ENCODE assay signal across 29 cellular contexts in genomic region chr11:20078846-20079245, GRCh38.
"Had no signal": no experiment of that assay in that cellular context is flagged by ENCODE, and none has a peak within 500 bp of the region (broad histone marks: within the 10 kb centered on the region; RNA-seq: fewer than 3 reads in every experiment).

No MANE protein-coding gene starts in this region.

- ATAC-seq: left colon; left lung; naive thymus-derived CD8-positive, alpha-beta T cell; pancreas; right cardiac atrium; sciatic nerve; stimulated activated naive CD8-positive, alpha-beta T cell treated with anti-CD3 and anti-CD28 coated beads, Interleukin-15, Interleukin-2, amounts not matched to agents 100 U/mL and 50 U/mL, for 24 hours had no signal

- H3K4me3 Mint-ChIP-seq: immature natural killer cell, nephron, neural crest cell had no signal

- H3K4me3 ChIP-seq: left lung, lung, pancreas, prostate gland, skin epidermis, stomach, testis, thyroid gland, transverse colon, upper lobe of left lung, vagina had no signal

- H3K27me3 ChIP-seq: left lung, pancreas, stomach, testis, thyroid gland, transverse colon, upper lobe of left lung, vagina had no signal

- DNase-seq: hypothalamus; immature natural killer cell; kidney; left colon; left lung; mesenchymal stem cell; naive thymus-derived CD8-positive, alpha-beta T cell; nucleus accumbens; pancreas; posterior cingulate gyrus; retina; right cardiac atrium; stimulated activated CD4-positive, alpha-beta T cell treated with anti-CD3 and anti-CD28 coated beads, Interleukin-12 subunit alpha, Interleukin-12 subunit beta, amount 100 ng/mL, for 4 hours; stimulated activated CD4-positive, alpha-beta T cell treated with anti-CD3 and anti-CD28 coated beads, Interleukin-15, amount 100 ng/mL, for 24 hours; stimulated activated CD4-positive, alpha-beta T cell treated with anti-CD3 and anti-CD28 coated beads, Interleukin-2, amount 100 ng/mL, for 24 hours; stimulated activated CD4-positive, alpha-beta T cell treated with anti-CD3 and anti-CD28 coated beads, Interleukin-4, amount 100 ng/mL, for 1 hour; stimulated activated naive CD8-positive, alpha-beta T cell treated with anti-CD3 and anti-CD28 coated beads, Interleukin-15, Interleukin-2, amounts not matched to agents 100 U/mL and 50 U/mL, for 24 hours; stomach; testis; thyroid gland; transverse colon; upper lobe of left lung had no signal

- H3K27ac Mint-ChIP-seq: immature natural killer cell; naive thymus-derived CD8-positive, alpha-beta T cell; nephron had no signal

- H3K36me3 ChIP-seq: prostate gland had no signal

- H3K4me1 Mint-ChIP-seq: neural crest cell had no signal

- H3K9me3 ChIP-seq: left lung, pancreas, prostate gland, stomach, testis, thyroid gland, transverse colon, upper lobe of left lung, vagina had no signal

- H3K27ac ChIP-seq: left lung, pancreas, prostate gland, skin epidermis, stomach, testis, thyroid gland, transverse colon, upper lobe of left lung, vagina had no signal

- H3K4me1 ChIP-seq: left lung, pancreas, prostate gland, stomach, testis, thyroid gland, transverse colon, upper lobe of left lung, vagina had no signal

- H3K9me3 Mint-ChIP-seq: immature natural killer cell had no signal
